ENCODE assay signal across 16 cellular contexts in genomic region chr12:127944211-127944899, GRCh38.
A peak's percentile ranks its signal among the peaks of the same experiment; 100 is the strongest.
DNase-seq lines count a peak whose midpoint lies in the region; ATAC-seq and TF ChIP-seq lines count a peak whose summit lies in the region.
"Had no signal": no experiment of that assay in that cellular context is flagged by ENCODE, and none has a peak within 500 bp of the region (broad histone marks: within the 10 kb centered on the region; RNA-seq: fewer than 3 reads in every experiment).

No MANE protein-coding gene starts in this region.

- no peaks in the 10 kb centered on the region for H3K36me3 ChIP-seq in heart right ventricle
- H3K36me3 ChIP-seq: HAP-1 had no signal

- ATAC-seq in omental fat pad (ENCODE audit: low FRiP score), result peak; percentile 10
- no peak for ATAC-seq in heart right ventricle

- intact Hi-C loops in heart right ventricle (cut with DNase I), result no loop called here

- H3K27me3 ChIP-seq in heart right ventricle, result no peaks in the 10 kb centered on the region

- H3K4me1 ChIP-seq in heart right ventricle, result no peaks in the 10 kb centered on the region
- H3K4me1 ChIP-seq: HAP-1 had no signal

- TF ChIP-seq CTCF in omental fat pad (IDR thresholded peaks at IDR 0.05) (no peak), heart right ventricle (IDR thresholded peaks at IDR 0.05) (no peak)

- peak; percentile 19 for DNase-seq in LoVo (ENCODE audit: low spot score)
- peak; percentile 31 for DNase-seq in NCI-H510A (lab: John Stamatoyannopoulos, UW)
- DNase-seq in SHP77 treated with DMSO at 0.1 percent for 48 hours (lab: John Stamatoyannopoulos, UW), result peak; percentile 3
- DNase-seq in omental fat pad (ENCODE audit: low spot score), result no peak
- DNase-seq in islet precursor cell, result no peak
- DNase-seq in heart right ventricle, result no peak
- no peak for DNase-seq in activated CD4-positive, CD25-positive, alpha-beta regulatory T cell treated with anti-CD3 and anti-CD28 coated beads, Interleukin-2, amount 50 U/mL, for 72 hours
- DNase-seq: C1 segment of cervical spinal cord, IMR-90, Karpas-422, MM.1S, NCI-H1105 treated with DMSO at 0.1 percent for 48 hours, NCI-H187 treated with DMSO at 0.1 percent for 48 hours, NCI-H2171 treated with DMSO at 0.1 percent for 48 hours, RPMI8226 had no signal

- no peak overlapping the region for H3K4me3 ChIP-seq in heart right ventricle
- H3K4me3 ChIP-seq: HAP-1 had no signal

- 87 to 88% methylated on average over 9 of the region's 9 CpGs for WGBS in heart right ventricle, 2 donors

- H3K9me3 ChIP-seq in heart right ventricle, result peaks cover 0 to 5% (median 0%) of the 10 kb centered on the region in 11 donors
- H3K9me3 ChIP-seq: HAP-1 had no signal

- no peak overlapping the region for H3K27ac ChIP-seq in heart right ventricle

Comparison
In these comparisons a context has a peak if more than half of its experiments do, and no peak if none do; other contexts are left out.
1. DNase-seq: peak in LoVo (single experiment), NCI-H510A (single experiment) and SHP77 treated with DMSO at 0.1 percent for 48 hours (single experiment); none in omental fat pad (single experiment), islet precursor cell (single experiment), heart right ventricle (0 of 2) and activated CD4-positive, CD25-positive, alpha-beta regulatory T cell treated with anti-CD3 and anti-CD28 coated beads, Interleukin-2, amount 50 U/mL, for 72 hours (single experiment).